Comparison of ENCODE assay signal across 8 cellular contexts in genomic region chr3:108221911-108222812, GRCh38. TPM values are rescaled to one million over a fixed set of nuclear protein-coding genes. Genes with fewer than 3 reads are reported as not detected.
DNase-seq lines count a peak whose midpoint lies in the region; ATAC-seq and TF ChIP-seq lines count a peak whose summit lies in the region.

A gene with protein sequence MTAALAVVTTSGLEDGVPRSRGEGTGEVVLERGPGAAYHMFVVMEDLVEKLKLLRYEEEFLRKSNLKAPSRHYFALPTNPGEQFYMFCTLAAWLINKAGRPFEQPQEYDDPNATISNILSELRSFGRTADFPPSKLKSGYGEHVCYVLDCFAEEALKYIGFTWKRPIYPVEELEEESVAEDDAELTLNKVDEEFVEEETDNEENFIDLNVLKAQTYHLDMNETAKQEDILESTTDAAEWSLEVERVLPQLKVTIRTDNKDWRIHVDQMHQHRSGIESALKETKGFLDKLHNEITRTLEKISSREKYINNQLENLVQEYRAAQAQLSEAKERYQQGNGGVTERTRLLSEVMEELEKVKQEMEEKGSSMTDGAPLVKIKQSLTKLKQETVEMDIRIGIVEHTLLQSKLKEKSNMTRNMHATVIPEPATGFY (minus strand): TSS chr3:108222424. CDS start chr3:108222322, 102 bp downstream.

- H3K36me3 ChIP-seq in kidney epithelial cell (ENCODE audit: control insufficient read depth, insufficient read depth, low read length) = no peaks in the 10 kb centered on the region

- TF ChIP-seq CTCF in choroid plexus epithelial cell (conservative IDR thresholded peaks at IDR 0.05; ENCODE audit: low read depth, low read length) (no peak), kidney epithelial cell (IDR thresholded peaks at IDR 0.05; ENCODE audit: insufficient read depth, low read length, poor library complexity, severe bottlenecking) (no peak)

- H3K27me3 Mint-ChIP-seq in activated CD4-positive, alpha-beta T cell treated with anti-CD3 and anti-CD28 coated beads for 36 hours = no peaks in the 10 kb centered on the region

- POLR2A ChIA-PET in activated CD4-positive, alpha-beta T cell treated with anti-CD3 and anti-CD28 coated beads for 36 hours (lab: Charles Lee) = interaction anchor here (1.4 kb wide), 1 partner anchor 96 kb away, joined by 5 read pairs; no protein-coding TSS in a partner anchor

- DNase-seq in AG20443 (ENCODE audit: low spot score) = peak; percentile 99
- DNase-seq in NCI-H510A treated with DMSO at 0.1 percent for 48 hours (lab: John Stamatoyannopoulos, UW) = peak; percentile 81
- peak; percentile 96 for DNase-seq in activated CD4-positive, alpha-beta T cell treated with anti-CD3 and anti-CD28 coated beads for 36 hours
- peak; percentile 99 for DNase-seq in choroid plexus epithelial cell (ENCODE audit: low read depth)
- DNase-seq in kidney epithelial cell (ENCODE audit: low read depth) = peak; percentile 93
- peak; percentile 89 to 91 for DNase-seq in stimulated activated CD4-positive, alpha-beta T cell treated with anti-CD3 and anti-CD28 coated beads, Interleukin-15, amount 100 ng/mL, for 48 hours (ENCODE audit: low read depth in 2 of 2)

- no peaks in the 10 kb centered on the region for H3K9me3 Mint-ChIP-seq in activated CD4-positive, alpha-beta T cell treated with anti-CD3 and anti-CD28 coated beads for 36 hours (ENCODE audit: low read depth)

- H3K27me3 ChIP-seq in kidney epithelial cell (ENCODE audit: control insufficient read depth, insufficient read depth, low read length) = no peaks in the 10 kb centered on the region

- intact Hi-C loops in activated CD4-positive, alpha-beta T cell treated with anti-CD3 and anti-CD28 coated beads for 36 hours (cut with DNase I, micrococcal nuclease) = loop anchor here (1.0 to 10.0 kb wide), 14 partner anchors 71 to 699 kb away; partner anchors contain the start of genes BBX (in 1 of the 2), CD47 (in 1 of the 2), CIP2A (in 1 of the 2) and DZIP3 (in 1 of the 2)

- peak within 1 kb of the TSS; percentile 99 for H3K4me3 Mint-ChIP-seq in activated CD4-positive, alpha-beta T cell treated with anti-CD3 and anti-CD28 coated beads for 36 hours

- peak within 1 kb of the TSS; percentile 99 for H3K27ac Mint-ChIP-seq in activated CD4-positive, alpha-beta T cell treated with anti-CD3 and anti-CD28 coated beads for 36 hours

- H3K36me3 Mint-ChIP-seq in activated CD4-positive, alpha-beta T cell treated with anti-CD3 and anti-CD28 coated beads for 36 hours (ENCODE audit: low read depth) = peaks cover 4% of the 10 kb centered on the region

- CTCF ChIA-PET in activated CD4-positive, alpha-beta T cell treated with anti-CD3 and anti-CD28 coated beads for 36 hours (lab: Charles Lee) = interaction anchor here (0.7 to 1.4 kb wide), 5 partner anchors 59 to 189 kb away, joined by 3 to 5 read pairs (median 3); partner anchors contain the start of gene HHLA2

- ATAC-seq in HG03439 (IDR thresholded peaks at IDR 0.05; ENCODE audit: unreplicated experiment) = peak; percentile 95
- peak; percentile 92 for ATAC-seq in activated CD4-positive, alpha-beta T cell treated with anti-CD3 and anti-CD28 coated beads for 36 hours

- peaks cover 47% of the 10 kb centered on the region for H3K4me1 Mint-ChIP-seq in activated CD4-positive, alpha-beta T cell treated with anti-CD3 and anti-CD28 coated beads for 36 hours

- peak; percentile 35 for TF ChIP-seq POLR2A in GM19193 (IDR thresholded peaks at IDR 0.05; ENCODE audit: extremely low read depth, insufficient read depth, insufficient read length)

- H3K4me3 ChIP-seq in choroid plexus epithelial cell (ENCODE audit: low read depth, low read length) (peak within 1 kb of the TSS; percentile 75), kidney epithelial cell (ENCODE audit: low read depth, low read length) (peak within 1 kb of the TSS; percentile 70)

RNA-seq across cellular contexts. Expression of the gene that starts here (rescaled TPM):
- 10 to 100 TPM; 27.9 to 29.6 TPM for total RNA-seq in activated CD4-positive, alpha-beta T cell treated with anti-CD3 and anti-CD28 coated beads for 36 hours
- 17.9 and 29.6 TPM in 2 replicates for total RNA-seq in kidney epithelial cell

Comparison
In these comparisons a context has a peak if more than half of its experiments do, and no peak if none do; other contexts are left out.
1. Peak in every context shown above with its lines: DNase-seq, ATAC-seq and H3K4me3 ChIP-seq.